1 cellular context compared by ENCODE assay signal in the genomic region with DNA sequence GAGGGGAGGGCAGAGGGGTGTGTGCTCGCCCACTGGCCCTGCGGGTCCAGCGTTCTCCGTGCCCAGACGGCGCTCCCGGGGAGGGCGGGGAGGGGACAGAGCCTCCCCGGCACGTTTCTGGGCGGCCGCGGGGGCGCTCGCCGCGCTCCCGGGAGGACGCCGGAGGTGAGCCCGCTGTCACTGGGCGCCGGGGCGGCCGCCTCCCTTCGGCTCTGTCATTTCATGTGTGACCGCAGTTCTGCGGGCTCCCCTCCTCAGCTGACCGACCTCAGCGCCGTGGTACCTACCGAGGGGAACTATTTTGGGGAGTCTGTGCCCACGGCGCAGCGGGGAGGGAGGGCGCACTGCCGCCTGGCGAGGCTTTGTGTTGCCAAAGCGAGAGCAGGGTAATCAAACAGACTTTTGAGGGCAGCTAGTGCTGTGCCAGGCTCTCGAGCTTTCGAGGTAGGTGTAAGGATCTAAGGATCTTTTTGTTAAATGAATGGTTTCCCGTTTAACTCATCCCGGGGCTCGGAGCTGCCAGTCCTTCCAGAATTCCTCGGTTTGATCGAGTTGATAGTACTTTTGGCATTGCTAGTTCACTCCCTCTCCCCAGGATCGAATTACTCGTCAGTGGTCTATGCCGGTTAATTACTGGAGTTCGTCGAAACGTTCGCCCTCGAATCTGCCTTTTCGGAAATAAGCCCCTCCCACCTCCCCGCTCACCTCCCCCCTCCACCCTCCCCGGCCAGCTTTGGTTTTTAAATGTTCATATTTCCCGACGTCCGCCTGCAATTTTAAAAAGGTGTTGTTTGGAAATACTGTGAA.
TF ChIP-seq lines count a peak whose summit lies in the region.

No MANE protein-coding gene starts in this region.

TF ChIP-seq in K562, 482 proteins besides CTCF, POLR2A, EP300 and RAD21 (continued from another document and continues in another):
- TF ChIP-seq CBX2 (IDR thresholded peaks at IDR 0.05; ENCODE audit: insufficient read depth, low read length, poor library complexity, severe bottlenecking) (no peak), SMARCB1 (IDR thresholded peaks at IDR 0.05; ENCODE audit: insufficient read length, low read depth) (no peak), KDM4B (IDR thresholded peaks at IDR 0.05; ENCODE audit: borderline replicate concordance in 2 of 2, low read depth in 1 of 2) (no peak), IRF9 (tag; IDR thresholded peaks at IDR 0.05) (no peak), ZNF76 (CRISPR knock-in tag; IDR thresholded peaks at IDR 0.05; ENCODE audit: borderline replicate concordance) (no peak), GTF2E2 (tag; IDR thresholded peaks at IDR 0.05) (no peak), RBM34 (IDR thresholded peaks at IDR 0.05; ENCODE audit: borderline replicate concordance, insufficient read depth, low read length) (no peak), XRCC5 (IDR thresholded peaks at IDR 0.05; ENCODE audit: low read depth, low read length) (0 out of 2 replicates have a peak, but pooled peaks have one; percentile 1), TAF15 (IDR thresholded peaks at IDR 0.05; ENCODE audit: low read depth, low read length) (no peak), HNRNPLL (IDR thresholded peaks at IDR 0.05; ENCODE audit: low read depth, low read length, poor library complexity, severe bottlenecking) (peak; percentile 29), FOXJ3 (CRISPR knock-in tag; IDR thresholded peaks at IDR 0.05) (no peak), MECOM (CRISPR knock-in tag; IDR thresholded peaks at IDR 0.05) (no peak), PCBP1 (IDR thresholded peaks at IDR 0.05; ENCODE audit: low read depth, low read length, poor library complexity, severe bottlenecking) (peak; percentile 91), CREB1 (IDR thresholded peaks at IDR 0.05) (0 out of 2 replicates have a peak, but pooled peaks have one; percentile 36), CREB1 (CRISPR knock-in tag; IDR thresholded peaks at IDR 0.05) (0 out of 2 replicates have a peak, but pooled peaks have one; percentile 37), ESRRB (CRISPR knock-in tag; IDR thresholded peaks at IDR 0.05; ENCODE audit: borderline replicate concordance) (no peak), TSC22D4 (tag; IDR thresholded peaks at IDR 0.05) (no peak), SPI1 (IDR thresholded peaks at IDR 0.05; ENCODE audit: borderline replicate concordance, low read depth, low read length) (no peak), ZNF398 (CRISPR knock-in tag; IDR thresholded peaks at IDR 0.05) (no peak), CC2D1A (IDR thresholded peaks at IDR 0.05) (0 out of 2 replicates have a peak, but pooled peaks have one; percentile 15), ZBED1 (IDR thresholded peaks at IDR 0.05) (no peak), MTA3 (IDR thresholded peaks at IDR 0.05; ENCODE audit: borderline replicate concordance) (peak; percentile 58; the same call in 1 of the 2 replicates), TARDBP (IDR thresholded peaks at IDR 0.05) (no peak), ZNF778 (CRISPR knock-in tag; IDR thresholded peaks at IDR 0.05) (no peak), POLR2G (IDR thresholded peaks at IDR 0.05; ENCODE audit: low read depth, low read length) (peak; percentile 75), HMBOX1 (IDR thresholded peaks at IDR 0.05) (no peak), BRF2 (IDR thresholded peaks at IDR 0.05; ENCODE audit: borderline replicate concordance, insufficient read depth, insufficient read length) (no peak), ZNF263 (CRISPR knock-in tag; IDR thresholded peaks at IDR 0.05; ENCODE audit: borderline replicate concordance) (peak; percentile 88), ZNF239 (CRISPR knock-in tag; IDR thresholded peaks at IDR 0.05) (no peak), ZNF134 (CRISPR knock-in tag; conservative IDR thresholded peaks at IDR 0.05) (peak; percentile 88), FOXO4 (CRISPR knock-in tag; IDR thresholded peaks at IDR 0.05) (no peak), ZNF146 (CRISPR knock-in tag; IDR thresholded peaks at IDR 0.05; ENCODE audit: unreplicated experiment) (no peak), ETV5 (CRISPR knock-in tag; IDR thresholded peaks at IDR 0.05; ENCODE audit: low read depth) (no peak), CBX3 (IDR thresholded peaks at IDR 0.05; ENCODE audit: borderline replicate concordance in 1 of 2, low read length in 2 of 2) (0 out of 3 replicates have a peak, but pooled peaks of 1 of the 2 experiments have one; percentile 14)
- TF ChIP-seq, protein P1, sequence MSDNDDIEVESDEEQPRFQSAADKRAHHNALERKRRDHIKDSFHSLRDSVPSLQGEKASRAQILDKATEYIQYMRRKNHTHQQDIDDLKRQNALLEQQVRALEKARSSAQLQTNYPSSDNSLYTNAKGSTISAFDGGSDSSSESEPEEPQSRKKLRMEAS (CRISPR knock-in tag; IDR thresholded peaks at IDR 0.05), result peak; percentile 36; the same call in 1 of the 2 replicates
- TF ChIP-seq, protein P2, sequence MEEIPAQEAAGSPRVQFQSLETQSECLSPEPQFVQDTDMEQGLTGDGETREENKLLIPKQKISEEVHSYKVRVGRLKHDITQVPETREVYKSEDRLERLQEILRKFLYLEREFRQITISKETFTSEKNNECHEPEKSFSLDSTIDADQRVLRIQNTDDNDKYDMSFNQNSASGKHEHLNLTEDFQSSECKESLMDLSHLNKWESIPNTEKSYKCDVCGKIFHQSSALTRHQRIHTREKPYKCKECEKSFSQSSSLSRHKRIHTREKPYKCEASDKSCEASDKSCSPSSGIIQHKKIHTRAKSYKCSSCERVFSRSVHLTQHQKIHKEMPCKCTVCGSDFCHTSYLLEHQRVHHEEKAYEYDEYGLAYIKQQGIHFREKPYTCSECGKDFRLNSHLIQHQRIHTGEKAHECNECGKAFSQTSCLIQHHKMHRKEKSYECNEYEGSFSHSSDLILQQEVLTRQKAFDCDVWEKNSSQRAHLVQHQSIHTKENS (CRISPR knock-in tag; IDR thresholded peaks at IDR 0.05), result no peak
- TF ChIP-seq, protein P3, sequence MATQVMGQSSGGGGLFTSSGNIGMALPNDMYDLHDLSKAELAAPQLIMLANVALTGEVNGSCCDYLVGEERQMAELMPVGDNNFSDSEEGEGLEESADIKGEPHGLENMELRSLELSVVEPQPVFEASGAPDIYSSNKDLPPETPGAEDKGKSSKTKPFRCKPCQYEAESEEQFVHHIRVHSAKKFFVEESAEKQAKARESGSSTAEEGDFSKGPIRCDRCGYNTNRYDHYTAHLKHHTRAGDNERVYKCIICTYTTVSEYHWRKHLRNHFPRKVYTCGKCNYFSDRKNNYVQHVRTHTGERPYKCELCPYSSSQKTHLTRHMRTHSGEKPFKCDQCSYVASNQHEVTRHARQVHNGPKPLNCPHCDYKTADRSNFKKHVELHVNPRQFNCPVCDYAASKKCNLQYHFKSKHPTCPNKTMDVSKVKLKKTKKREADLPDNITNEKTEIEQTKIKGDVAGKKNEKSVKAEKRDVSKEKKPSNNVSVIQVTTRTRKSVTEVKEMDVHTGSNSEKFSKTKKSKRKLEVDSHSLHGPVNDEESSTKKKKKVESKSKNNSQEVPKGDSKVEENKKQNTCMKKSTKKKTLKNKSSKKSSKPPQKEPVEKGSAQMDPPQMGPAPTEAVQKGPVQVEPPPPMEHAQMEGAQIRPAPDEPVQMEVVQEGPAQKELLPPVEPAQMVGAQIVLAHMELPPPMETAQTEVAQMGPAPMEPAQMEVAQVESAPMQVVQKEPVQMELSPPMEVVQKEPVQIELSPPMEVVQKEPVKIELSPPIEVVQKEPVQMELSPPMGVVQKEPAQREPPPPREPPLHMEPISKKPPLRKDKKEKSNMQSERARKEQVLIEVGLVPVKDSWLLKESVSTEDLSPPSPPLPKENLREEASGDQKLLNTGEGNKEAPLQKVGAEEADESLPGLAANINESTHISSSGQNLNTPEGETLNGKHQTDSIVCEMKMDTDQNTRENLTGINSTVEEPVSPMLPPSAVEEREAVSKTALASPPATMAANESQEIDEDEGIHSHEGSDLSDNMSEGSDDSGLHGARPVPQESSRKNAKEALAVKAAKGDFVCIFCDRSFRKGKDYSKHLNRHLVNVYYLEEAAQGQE (CRISPR knock-in tag; IDR thresholded peaks at IDR 0.05; ENCODE audit: low read depth), result no peak
- TF ChIP-seq, protein P4, sequence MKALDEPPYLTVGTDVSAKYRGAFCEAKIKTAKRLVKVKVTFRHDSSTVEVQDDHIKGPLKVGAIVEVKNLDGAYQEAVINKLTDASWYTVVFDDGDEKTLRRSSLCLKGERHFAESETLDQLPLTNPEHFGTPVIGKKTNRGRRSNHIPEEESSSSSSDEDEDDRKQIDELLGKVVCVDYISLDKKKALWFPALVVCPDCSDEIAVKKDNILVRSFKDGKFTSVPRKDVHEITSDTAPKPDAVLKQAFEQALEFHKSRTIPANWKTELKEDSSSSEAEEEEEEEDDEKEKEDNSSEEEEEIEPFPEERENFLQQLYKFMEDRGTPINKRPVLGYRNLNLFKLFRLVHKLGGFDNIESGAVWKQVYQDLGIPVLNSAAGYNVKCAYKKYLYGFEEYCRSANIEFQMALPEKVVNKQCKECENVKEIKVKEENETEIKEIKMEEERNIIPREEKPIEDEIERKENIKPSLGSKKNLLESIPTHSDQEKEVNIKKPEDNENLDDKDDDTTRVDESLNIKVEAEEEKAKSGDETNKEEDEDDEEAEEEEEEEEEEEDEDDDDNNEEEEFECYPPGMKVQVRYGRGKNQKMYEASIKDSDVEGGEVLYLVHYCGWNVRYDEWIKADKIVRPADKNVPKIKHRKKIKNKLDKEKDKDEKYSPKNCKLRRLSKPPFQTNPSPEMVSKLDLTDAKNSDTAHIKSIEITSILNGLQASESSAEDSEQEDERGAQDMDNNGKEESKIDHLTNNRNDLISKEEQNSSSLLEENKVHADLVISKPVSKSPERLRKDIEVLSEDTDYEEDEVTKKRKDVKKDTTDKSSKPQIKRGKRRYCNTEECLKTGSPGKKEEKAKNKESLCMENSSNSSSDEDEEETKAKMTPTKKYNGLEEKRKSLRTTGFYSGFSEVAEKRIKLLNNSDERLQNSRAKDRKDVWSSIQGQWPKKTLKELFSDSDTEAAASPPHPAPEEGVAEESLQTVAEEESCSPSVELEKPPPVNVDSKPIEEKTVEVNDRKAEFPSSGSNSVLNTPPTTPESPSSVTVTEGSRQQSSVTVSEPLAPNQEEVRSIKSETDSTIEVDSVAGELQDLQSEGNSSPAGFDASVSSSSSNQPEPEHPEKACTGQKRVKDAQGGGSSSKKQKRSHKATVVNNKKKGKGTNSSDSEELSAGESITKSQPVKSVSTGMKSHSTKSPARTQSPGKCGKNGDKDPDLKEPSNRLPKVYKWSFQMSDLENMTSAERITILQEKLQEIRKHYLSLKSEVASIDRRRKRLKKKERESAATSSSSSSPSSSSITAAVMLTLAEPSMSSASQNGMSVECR (CRISPR knock-in tag; IDR thresholded peaks at IDR 0.05), result peak; percentile 62
- TF ChIP-seq, protein P5, sequence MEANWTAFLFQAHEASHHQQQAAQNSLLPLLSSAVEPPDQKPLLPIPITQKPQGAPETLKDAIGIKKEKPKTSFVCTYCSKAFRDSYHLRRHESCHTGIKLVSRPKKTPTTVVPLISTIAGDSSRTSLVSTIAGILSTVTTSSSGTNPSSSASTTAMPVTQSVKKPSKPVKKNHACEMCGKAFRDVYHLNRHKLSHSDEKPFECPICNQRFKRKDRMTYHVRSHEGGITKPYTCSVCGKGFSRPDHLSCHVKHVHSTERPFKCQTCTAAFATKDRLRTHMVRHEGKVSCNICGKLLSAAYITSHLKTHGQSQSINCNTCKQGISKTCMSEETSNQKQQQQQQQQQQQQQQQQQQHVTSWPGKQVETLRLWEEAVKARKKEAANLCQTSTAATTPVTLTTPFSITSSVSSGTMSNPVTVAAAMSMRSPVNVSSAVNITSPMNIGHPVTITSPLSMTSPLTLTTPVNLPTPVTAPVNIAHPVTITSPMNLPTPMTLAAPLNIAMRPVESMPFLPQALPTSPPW (CRISPR knock-in tag; IDR thresholded peaks at IDR 0.05), result peak; percentile 74
